ENCODE assay signal across 8 cellular contexts in the genomic region with DNA sequence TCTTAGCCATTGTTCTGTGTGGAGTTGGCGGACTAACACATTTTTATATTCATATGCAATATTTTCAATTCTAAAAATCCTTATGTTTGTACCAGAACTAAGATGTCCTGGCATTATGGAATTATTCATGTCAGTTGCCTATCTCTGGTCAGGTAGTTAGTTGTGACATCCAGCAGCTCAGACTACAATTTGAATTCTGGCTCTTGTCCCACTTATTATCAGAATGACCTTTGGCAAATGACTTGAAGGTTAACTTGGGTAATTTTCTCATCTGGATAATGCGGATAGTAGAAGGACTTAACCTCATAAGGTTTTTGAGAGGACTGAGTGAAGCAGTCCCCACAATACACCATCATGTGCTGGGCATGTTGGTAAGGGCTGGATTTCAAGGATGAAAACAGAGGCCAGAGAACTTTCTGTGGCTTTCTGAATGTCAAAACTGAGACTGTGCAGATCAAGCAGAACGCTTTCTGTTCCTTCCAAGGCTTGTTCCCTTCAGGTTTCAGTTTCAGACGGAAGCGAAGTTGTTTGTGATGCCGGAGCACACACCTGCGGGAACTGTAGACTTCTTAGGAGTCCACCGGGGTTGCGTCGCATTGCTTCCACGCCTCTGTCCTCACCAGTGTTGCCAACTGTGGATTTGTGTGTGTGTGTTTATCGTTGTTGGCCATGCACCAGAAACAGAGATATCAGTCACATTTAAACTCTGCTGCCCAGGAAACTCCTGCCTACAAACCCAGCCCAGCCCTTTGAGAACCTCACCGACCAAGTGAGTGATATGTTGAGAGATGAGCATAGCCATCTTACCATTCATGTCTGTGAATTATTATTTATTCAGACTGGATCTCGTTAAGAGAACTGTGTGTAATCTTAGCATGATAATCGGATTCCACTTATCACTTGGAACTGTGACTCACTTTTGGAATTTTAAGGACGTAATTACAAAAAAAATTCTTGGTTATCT.
DNase-seq lines count a peak whose midpoint lies in the region; FAIRE-seq and TF ChIP-seq lines count a peak whose summit lies in the region.

No MANE protein-coding gene starts in this region.

- peaks cover 59% of the 10 kb centered on the region for H3K79me2 ChIP-seq in H9 (ENCODE audit: insufficient read depth, low read length)

- H2AK5ac ChIP-seq in H9 (ENCODE audit: insufficient read length, low read length), result no peak overlapping the region
- H2AK5ac ChIP-seq in mesenchymal stem cell (ENCODE audit: low read length, severe bottlenecking), result no peak overlapping the region

- peaks cover 11 to 16% (median 15%) of the 10 kb centered on the region in 3 experiments for H3K36me3 Mint-ChIP-seq in H9 (ENCODE audit: insufficient read depth in 1 of 3, low read depth in 3 of 3)
- H3K36me3 Mint-ChIP-seq in MCF 10A (ENCODE audit: insufficient read depth, unreplicated experiment), result no peaks in the 10 kb centered on the region

- no peak overlapping the region for H4K8ac ChIP-seq in H9 (replicated peaks; ENCODE audit: insufficient read length, low read depth, low read length)
- H4K8ac ChIP-seq in mesenchymal stem cell (ENCODE audit: low read length), result no peak overlapping the region

- H3K9me3 ChIP-seq in H9 (ENCODE audit: control insufficient read depth, low read depth, low read length) (no peaks in the 10 kb centered on the region), mesenchymal stem cell (ENCODE audit: control insufficient read depth, low read length) (no peaks in the 10 kb centered on the region)

- H3K14ac ChIP-seq in H9 (ENCODE audit: insufficient read depth, low read length) (no peak overlapping the region), mesenchymal stem cell (ENCODE audit: low read length in 2 of 2) (no peak overlapping the region)

- H2AFZ ChIP-seq in H9 (ENCODE audit: low read length), result no peak overlapping the region
- H2AFZ ChIP-seq in mesenchymal stem cell (ENCODE audit: low read depth, low read length), result no peak overlapping the region

- no peak overlapping the region for H2BK120ac ChIP-seq in H9 (ENCODE audit: low read depth, low read length, poor library complexity, severe bottlenecking)
- H2BK120ac ChIP-seq in mesenchymal stem cell (ENCODE audit: low read depth, low read length), result no peak overlapping the region

- no TSS peak for BruUV-seq in MCF 10A (replicated peaks; lab: Mats Ljungman, UMichigan)

- H3K27ac ChIP-seq in H9 (ENCODE audit: insufficient read length, low read depth, low read length) (no peak overlapping the region), mesenchymal stem cell (ENCODE audit: low read length, poor library complexity, severe bottlenecking) (no peak overlapping the region)

- DNase-seq in EH (ENCODE audit: low read depth), result peak; percentile 74
- DNase-seq in H9, result no peak
- DNase-seq in RCC 7860 (ENCODE audit: low spot score), result peak; percentile 50
- peak; percentile 37 for DNase-seq in mesenchymal stem cell
- no peak for DNase-seq in D721Med (ENCODE audit: insufficient read length, low spot score)
- DNase-seq in NCI-H187 treated with DMSO at 0.1 percent for 48 hours (lab: John Stamatoyannopoulos, UW), result no peak
- DNase-seq in posterior vena cava (ENCODE audit: low spot score), result no peak
- DNase-seq in MCF 10A (ENCODE audit: unreplicated experiment), result no peak

- no CpG with 5 or more reads among the region's 16 CpGs for WGBS in H9 (ENCODE audit: extremely low coverage, insufficient read length, low lambda C conversion rate)
- 51% methylated on average over 6 of the region's 16 CpGs for WGBS in mesenchymal stem cell

- H2BK5ac ChIP-seq in H9 (ENCODE audit: insufficient read length, low read length) (no peak overlapping the region), mesenchymal stem cell (ENCODE audit: low read depth, low read length, poor library complexity, severe bottlenecking) (no peak overlapping the region)

- no peak overlapping the region for H3T11ph ChIP-seq in H9 (ENCODE audit: low read length)

- no peak overlapping the region for H2BK15ac ChIP-seq in H9 (ENCODE audit: low read depth, low read length)
- no peak overlapping the region for H2BK15ac ChIP-seq in mesenchymal stem cell (ENCODE audit: low read depth, poor library complexity, severe bottlenecking)

- H3K9me3 Mint-ChIP-seq in H9 (peaks cover 4 to 5% of the 10 kb centered on the region in 2 experiments; a peak in 4 of 5 replicates), MCF 10A (ENCODE audit: unreplicated experiment) (no peaks in the 10 kb centered on the region)

- peak overlapping the region; percentile 20 to 87 (median 23); a peak in 5 of 7 replicates for H3K27ac Mint-ChIP-seq in H9
- H3K27ac Mint-ChIP-seq in MCF 10A (ENCODE audit: low read depth, unreplicated experiment), result no peak overlapping the region

- TF ChIP-seq CTCF in H9 (conservative IDR thresholded peaks at IDR 0.05), result no peak
- no peak for TF ChIP-seq CTCF in D721Med (IDR thresholded peaks at IDR 0.05; ENCODE audit: insufficient read depth, missing control alignments)
- TF ChIP-seq CTCF in MCF 10A (IDR thresholded peaks at IDR 0.05; ENCODE audit: unreplicated experiment), result no peak

- H4K20me1 ChIP-seq in H9 (ENCODE audit: control insufficient read depth, insufficient read depth, insufficient read length), result no peaks in the 10 kb centered on the region

- H3K23ac ChIP-seq in H9 (ENCODE audit: insufficient read length, low read depth, low read length), result no peak overlapping the region
- H3K23ac ChIP-seq in mesenchymal stem cell (ENCODE audit: low read length in 2 of 2), result no peak overlapping the region

- H4K91ac ChIP-seq in H9 (ENCODE audit: insufficient read length, low read depth, low read length) (no peak overlapping the region), mesenchymal stem cell (ENCODE audit: low read length) (no peak overlapping the region)

- no peaks in the 10 kb centered on the region for H3K36me3 ChIP-seq in mesenchymal stem cell (ENCODE audit: control insufficient read depth in 1 of 2, insufficient read depth in 2 of 2, low read depth in 1 of 2, low read length in 2 of 2)

- CTCF ChIA-PET in MCF 10A (lab: Yijun Ruan, JAX), result interaction anchor here (0.5 kb wide), 1 partner anchor 72 kb away, joined by 3 read pairs; no protein-coding TSS in a partner anchor

- H3K4me2 ChIP-seq in H9 (ENCODE audit: insufficient read depth, insufficient read length, low read length) (no peak overlapping the region), mesenchymal stem cell (ENCODE audit: low read length, poor library complexity, severe bottlenecking) (no peak overlapping the region)

- H3K4ac ChIP-seq in H9 (ENCODE audit: low read depth, low read length) (no peak overlapping the region), mesenchymal stem cell (ENCODE audit: low read depth in 1 of 2, low read length in 2 of 2) (no peak overlapping the region)

- no peak overlapping the region for H3K56ac ChIP-seq in H9 (ENCODE audit: insufficient read length, low read depth, low read length)

- H3K4me1 ChIP-seq in H9 (ENCODE audit: insufficient read depth, low read length), result peaks cover 6% of the 10 kb centered on the region; the same call in 1 of the 2 replicates
- H3K4me1 ChIP-seq in mesenchymal stem cell (ENCODE audit: control insufficient read depth, insufficient read depth, low read depth, low read length), result no peaks in the 10 kb centered on the region

- H3K18ac ChIP-seq in H9 (ENCODE audit: insufficient read length, low read depth, low read length), result no peak overlapping the region
- no peak overlapping the region for H3K18ac ChIP-seq in mesenchymal stem cell (ENCODE audit: low read depth in 1 of 2, low read length in 2 of 2)

- POLR2A ChIA-PET in MCF 10A (lab: Yijun Ruan, JAX), result no interaction called here

- peaks cover 35 to 45% of the 10 kb centered on the region in 2 experiments for H3K4me1 Mint-ChIP-seq in H9
- H3K4me1 Mint-ChIP-seq in MCF 10A (ENCODE audit: insufficient read depth, unreplicated experiment), result peaks cover 14% of the 10 kb centered on the region

- H2BK20ac ChIP-seq in H9 (ENCODE audit: low read depth, low read length, poor library complexity, severe bottlenecking), result no peak overlapping the region

- FAIRE-seq in RCC 7860 (lab: Jason Lieb, UNC) (peak; percentile 78), D721Med (lab: Jason Lieb, UNC) (no peak)

- no peak overlapping the region for H4K5ac ChIP-seq in H9 (ENCODE audit: insufficient read length, low read depth, low read length)

- H2BK12ac ChIP-seq in H9 (ENCODE audit: insufficient read length, low read depth, low read length) (no peak overlapping the region), mesenchymal stem cell (ENCODE audit: low read length in 2 of 2) (no peak overlapping the region)

- H3K27me3 ChIP-seq in H9 (ENCODE audit: insufficient read depth, low read length) (no peaks in the 10 kb centered on the region), mesenchymal stem cell (ENCODE audit: control insufficient read depth in 1 of 2, insufficient read depth in 1 of 2, low read length in 2 of 2) (no peaks in the 10 kb centered on the region)

- H3K4me3 ChIP-seq in mesenchymal stem cell (ENCODE audit: insufficient read depth in 1 of 2, low read depth in 1 of 2, low read length in 2 of 2), result peak overlapping the region in 1 of 2 experiments; percentile 78

- H3K4me3 Mint-ChIP-seq in H9 (no peak overlapping the region), MCF 10A (ENCODE audit: unreplicated experiment) (no peak overlapping the region)

- H3K27me3 Mint-ChIP-seq in H9 (ENCODE audit: low read depth) (no peaks in the 10 kb centered on the region), MCF 10A (ENCODE audit: insufficient read depth, unreplicated experiment) (no peaks in the 10 kb centered on the region)

- H3K79me1 ChIP-seq in H9 (ENCODE audit: insufficient read depth, low read depth, low read length, poor library complexity, severe bottlenecking) (peaks cover 8% of the 10 kb centered on the region), mesenchymal stem cell (replicated peaks; ENCODE audit: low read length, poor library complexity, severe bottlenecking) (peaks cover 19% of the 10 kb centered on the region)

- intact Hi-C loops in posterior vena cava (cut with DNase I) (no loop called here), MCF 10A (cut with micrococcal nuclease) (no loop called here)

- H3K23me2 ChIP-seq in H9 (ENCODE audit: insufficient read length, low read depth, low read length, poor library complexity, severe bottlenecking), result no peaks in the 10 kb centered on the region

- H3K9ac ChIP-seq in H9 (ENCODE audit: extremely low read depth, insufficient read length, low read length), result no peak overlapping the region
- peak overlapping the region; percentile 82 for H3K9ac ChIP-seq in mesenchymal stem cell (ENCODE audit: low read length)

Comparison
In these comparisons a context has a peak if more than half of its experiments do, and no peak if none do; other contexts are left out.
1. DNase-seq: peak in EH (single experiment), RCC 7860 (single experiment) and mesenchymal stem cell (single experiment); none in H9 (single experiment), D721Med (single experiment), NCI-H187 treated with DMSO at 0.1 percent for 48 hours (single experiment), posterior vena cava (single experiment) and MCF 10A (single experiment).